In genomic region chr2:43131890-43132522, GRCh38 we compare ENCODE assay signal across 8 cellular contexts.
DNase-seq lines count a peak whose midpoint lies in the region; ATAC-seq, FAIRE-seq and TF ChIP-seq lines count a peak whose summit lies in the region.

No MANE protein-coding gene starts in this region.

- no peaks in the 10 kb centered on the region for H3K9me3 Mint-ChIP-seq in activated CD4-positive, alpha-beta T cell treated with anti-CD3 and anti-CD28 coated beads, Interleukin-2, amount 10 ng/mL, durations not matched to agents 7 days and 5 days
- H3K9me3 Mint-ChIP-seq in activated CD4-positive, alpha-beta memory T cell treated with anti-CD3 and anti-CD28 coated beads, Interleukin-2, amount 10 ng/mL, durations not matched to agents 7 days and 5 days, result no peaks in the 10 kb centered on the region
- H3K9me3 Mint-ChIP-seq in H9, result no peaks in the 10 kb centered on the region

- no peaks in the 10 kb centered on the region for H3K27me3 Mint-ChIP-seq in activated CD4-positive, alpha-beta T cell treated with anti-CD3 and anti-CD28 coated beads, Interleukin-2, amount 10 ng/mL, durations not matched to agents 7 days and 5 days
- H3K27me3 Mint-ChIP-seq in activated CD4-positive, alpha-beta memory T cell treated with anti-CD3 and anti-CD28 coated beads, Interleukin-2, amount 10 ng/mL, durations not matched to agents 7 days and 5 days, result no peaks in the 10 kb centered on the region
- H3K27me3 Mint-ChIP-seq in H9 (ENCODE audit: low read depth), result no peaks in the 10 kb centered on the region; the same call in 1 of the 2 replicates

- no peaks in the 10 kb centered on the region for H3K36me3 ChIP-seq in suprapubic skin

- H3K4me1 ChIP-seq in suprapubic skin (peaks cover 63% of the 10 kb centered on the region), H9 (ENCODE audit: insufficient read depth, low read length) (0 out of 2 replicates have a peak, but pooled peaks cover 2% of the 10 kb centered on the region)

- CTCF ChIA-PET in activated CD4-positive, alpha-beta T cell treated with anti-CD3 and anti-CD28 coated beads, Interleukin-2, amount 10 ng/mL, durations not matched to agents 7 days and 5 days (lab: Charles Lee), result interaction anchor here (1.2 to 24.4 kb wide), 8 partner anchors 9 to 353 kb away, joined by 3 to 525 read pairs (median 4); partner anchors contain the start of gene ZFP36L2
- CTCF ChIA-PET in activated CD4-positive, alpha-beta memory T cell treated with anti-CD3 and anti-CD28 coated beads, Interleukin-2, amount 10 ng/mL, durations not matched to agents 7 days and 5 days (lab: Charles Lee), result interaction anchor here (0.8 to 12.1 kb wide), 8 partner anchors 8 to 353 kb away, joined by 3 to 316 read pairs (median 10); partner anchors contain the start of gene ZFP36L2

- no peak overlapping the region for H4K8ac ChIP-seq in H9 (replicated peaks; ENCODE audit: insufficient read length, low read depth, low read length)

- no peak overlapping the region for H2BK120ac ChIP-seq in H9 (ENCODE audit: low read depth, low read length, poor library complexity, severe bottlenecking)

- H3K4me1 Mint-ChIP-seq in activated CD4-positive, alpha-beta T cell treated with anti-CD3 and anti-CD28 coated beads, Interleukin-2, amount 10 ng/mL, durations not matched to agents 7 days and 5 days, result peaks cover 97% of the 10 kb centered on the region
- peaks cover 99% of the 10 kb centered on the region for H3K4me1 Mint-ChIP-seq in activated CD4-positive, alpha-beta memory T cell treated with anti-CD3 and anti-CD28 coated beads, Interleukin-2, amount 10 ng/mL, durations not matched to agents 7 days and 5 days
- peaks cover 36 to 38% of the 10 kb centered on the region in 2 experiments for H3K4me1 Mint-ChIP-seq in H9

- H3K9ac ChIP-seq in H9 (ENCODE audit: extremely low read depth, insufficient read length, low read length), result no peak overlapping the region

- POLR2A ChIA-PET in activated CD4-positive, alpha-beta T cell treated with anti-CD3 and anti-CD28 coated beads, Interleukin-2, amount 10 ng/mL, durations not matched to agents 7 days and 5 days (lab: Charles Lee), result interaction anchor here (3.2 kb wide), 1 partner anchor 95 kb away, joined by 18 read pairs; the partner anchor contains the start of gene ZFP36L2
- POLR2A ChIA-PET in activated CD4-positive, alpha-beta memory T cell treated with anti-CD3 and anti-CD28 coated beads, Interleukin-2, amount 10 ng/mL, durations not matched to agents 7 days and 5 days (lab: Charles Lee), result interaction anchor here (1.5 to 21.7 kb wide), 10 partner anchors 8 to 427 kb away, joined by 4 to 1053 read pairs (median 20); partner anchors contain the start of gene ZFP36L2

- no peak overlapping the region for H2BK12ac ChIP-seq in H9 (ENCODE audit: insufficient read length, low read depth, low read length)

- peak overlapping the region; percentile 97 for H3K27ac Mint-ChIP-seq in activated CD4-positive, alpha-beta T cell treated with anti-CD3 and anti-CD28 coated beads, Interleukin-2, amount 10 ng/mL, durations not matched to agents 7 days and 5 days
- peak overlapping the region; percentile 99 for H3K27ac Mint-ChIP-seq in activated CD4-positive, alpha-beta memory T cell treated with anti-CD3 and anti-CD28 coated beads, Interleukin-2, amount 10 ng/mL, durations not matched to agents 7 days and 5 days
- no peak overlapping the region for H3K27ac Mint-ChIP-seq in H9

- no peak overlapping the region for H3K4me3 ChIP-seq in suprapubic skin

- no peaks in the 10 kb centered on the region for H3K79me1 ChIP-seq in H9 (ENCODE audit: insufficient read depth, low read depth, low read length, poor library complexity, severe bottlenecking)

- peak overlapping the region; percentile 59 for H3K4me3 Mint-ChIP-seq in activated CD4-positive, alpha-beta T cell treated with anti-CD3 and anti-CD28 coated beads, Interleukin-2, amount 10 ng/mL, durations not matched to agents 7 days and 5 days
- peak overlapping the region; percentile 60 for H3K4me3 Mint-ChIP-seq in activated CD4-positive, alpha-beta memory T cell treated with anti-CD3 and anti-CD28 coated beads, Interleukin-2, amount 10 ng/mL, durations not matched to agents 7 days and 5 days
- H3K4me3 Mint-ChIP-seq in H9, result no peak overlapping the region

- no peak overlapping the region for H3K14ac ChIP-seq in H9 (ENCODE audit: insufficient read depth, low read length)

- no peak overlapping the region for H2BK5ac ChIP-seq in H9 (ENCODE audit: insufficient read length, low read length)

- H4K91ac ChIP-seq in H9 (ENCODE audit: insufficient read length, low read depth, low read length), result no peak overlapping the region

- no peak overlapping the region for H2AFZ ChIP-seq in H9 (ENCODE audit: low read length)

- H2BK20ac ChIP-seq in H9 (ENCODE audit: low read depth, low read length, poor library complexity, severe bottlenecking), result no peak overlapping the region

- TF ChIP-seq EP300 in suprapubic skin (IDR thresholded peaks at IDR 0.05), result no peak

- H2BK15ac ChIP-seq in H9 (ENCODE audit: low read depth, low read length), result no peak overlapping the region

- TF ChIP-seq POLR2A in suprapubic skin (IDR thresholded peaks at IDR 0.05), result no peak
- TF ChIP-seq POLR2A in GM12892 (IDR thresholded peaks at IDR 0.05; ENCODE audit: low read depth, low read length), result no peak

- no peak overlapping the region for H3K4ac ChIP-seq in H9 (ENCODE audit: low read depth, low read length)

- H3K56ac ChIP-seq in H9 (ENCODE audit: insufficient read length, low read depth, low read length), result no peak overlapping the region

- H3K9me3 ChIP-seq in suprapubic skin (no peaks in the 10 kb centered on the region), H9 (ENCODE audit: control insufficient read depth, low read depth, low read length) (no peaks in the 10 kb centered on the region)

- H4K20me1 ChIP-seq in H9 (ENCODE audit: control insufficient read depth, insufficient read depth, insufficient read length), result no peaks in the 10 kb centered on the region

- no peak overlapping the region for H4K5ac ChIP-seq in H9 (ENCODE audit: insufficient read length, low read depth, low read length)

- H3K79me2 ChIP-seq in H9 (ENCODE audit: insufficient read depth, low read length), result no peaks in the 10 kb centered on the region

- H3K23me2 ChIP-seq in H9 (ENCODE audit: insufficient read length, low read depth, low read length, poor library complexity, severe bottlenecking), result no peaks in the 10 kb centered on the region

- DNase-seq in activated CD4-positive, alpha-beta T cell treated with anti-CD3 and anti-CD28 coated beads, Interleukin-2, amount 10 ng/mL, durations not matched to agents 7 days and 5 days, result no peak
- DNase-seq in activated CD4-positive, alpha-beta T cell treated with anti-CD3 and anti-CD28 coated beads for 1 hour, result no peak
- DNase-seq in activated CD4-positive, alpha-beta memory T cell treated with anti-CD3 and anti-CD28 coated beads, Interleukin-2, amount 10 ng/mL, durations not matched to agents 7 days and 5 days, result no peak
- DNase-seq in suprapubic skin (ENCODE audit: low spot score in 2 of 2), result no peak
- no peak for DNase-seq in H9
- no peak for DNase-seq in GM12892 (ENCODE audit: insufficient read length)

- no peak overlapping the region for H3K4me2 ChIP-seq in H9 (ENCODE audit: insufficient read depth, insufficient read length, low read length)

- TF ChIP-seq CTCF in suprapubic skin (IDR thresholded peaks at IDR 0.05) (no peak), H9 (conservative IDR thresholded peaks at IDR 0.05) (no peak)

- H3K27me3 ChIP-seq in layer of hippocampus (ENCODE audit: control insufficient read depth, insufficient read depth, low read length) (no peaks in the 10 kb centered on the region), suprapubic skin (no peaks in the 10 kb centered on the region), H9 (ENCODE audit: insufficient read depth, low read length) (no peaks in the 10 kb centered on the region)

- FAIRE-seq in GM12892 (lab: Jason Lieb, UNC), result no peak

- H3K23ac ChIP-seq in H9 (ENCODE audit: insufficient read length, low read depth, low read length), result no peak overlapping the region

- H3K27ac ChIP-seq in layer of hippocampus (ENCODE audit: low read depth, low read length), result peak overlapping the region; percentile 43
- peak overlapping the region; percentile 85 for H3K27ac ChIP-seq in suprapubic skin
- no peak overlapping the region for H3K27ac ChIP-seq in H9 (ENCODE audit: insufficient read length, low read depth, low read length)

- no peak overlapping the region for H2AK5ac ChIP-seq in H9 (ENCODE audit: insufficient read length, low read length)

- WGBS in suprapubic skin, result 43% methylated on average over 5 of the region's 7 CpGs
- no CpG with 5 or more reads among the region's 7 CpGs for WGBS in H9 (ENCODE audit: extremely low coverage, insufficient read length, low lambda C conversion rate)

- ATAC-seq in GM19035 (IDR thresholded peaks at IDR 0.05; ENCODE audit: unreplicated experiment), result no peak

- H3K18ac ChIP-seq in H9 (ENCODE audit: insufficient read length, low read depth, low read length), result no peak overlapping the region

- no peak overlapping the region for H3T11ph ChIP-seq in H9 (ENCODE audit: low read length)

- no peaks in the 10 kb centered on the region for H3K36me3 Mint-ChIP-seq in activated CD4-positive, alpha-beta T cell treated with anti-CD3 and anti-CD28 coated beads, Interleukin-2, amount 10 ng/mL, durations not matched to agents 7 days and 5 days (ENCODE audit: low read depth)
- peaks cover 11% of the 10 kb centered on the region for H3K36me3 Mint-ChIP-seq in activated CD4-positive, alpha-beta memory T cell treated with anti-CD3 and anti-CD28 coated beads, Interleukin-2, amount 10 ng/mL, durations not matched to agents 7 days and 5 days (ENCODE audit: low read depth)
- no peaks in the 10 kb centered on the region for H3K36me3 Mint-ChIP-seq in H9 (ENCODE audit: insufficient read depth in 1 of 3, low read depth in 3 of 3)

Comparison
In these comparisons a context has a peak if more than half of its experiments do, and no peak if none do; other contexts are left out.
1. H3K27ac Mint-ChIP-seq: peak in activated CD4-positive, alpha-beta T cell treated with anti-CD3 and anti-CD28 coated beads, Interleukin-2, amount 10 ng/mL, durations not matched to agents 7 days and 5 days (single experiment) and activated CD4-positive, alpha-beta memory T cell treated with anti-CD3 and anti-CD28 coated beads, Interleukin-2, amount 10 ng/mL, durations not matched to agents 7 days and 5 days (single experiment); none in H9 (0 of 3).
2. H3K4me3 Mint-ChIP-seq: peak in activated CD4-positive, alpha-beta T cell treated with anti-CD3 and anti-CD28 coated beads, Interleukin-2, amount 10 ng/mL, durations not matched to agents 7 days and 5 days (single experiment) and activated CD4-positive, alpha-beta memory T cell treated with anti-CD3 and anti-CD28 coated beads, Interleukin-2, amount 10 ng/mL, durations not matched to agents 7 days and 5 days (single experiment); none in H9 (0 of 2).